ENCODE assay signal across 25 cellular contexts in the genomic region with DNA sequence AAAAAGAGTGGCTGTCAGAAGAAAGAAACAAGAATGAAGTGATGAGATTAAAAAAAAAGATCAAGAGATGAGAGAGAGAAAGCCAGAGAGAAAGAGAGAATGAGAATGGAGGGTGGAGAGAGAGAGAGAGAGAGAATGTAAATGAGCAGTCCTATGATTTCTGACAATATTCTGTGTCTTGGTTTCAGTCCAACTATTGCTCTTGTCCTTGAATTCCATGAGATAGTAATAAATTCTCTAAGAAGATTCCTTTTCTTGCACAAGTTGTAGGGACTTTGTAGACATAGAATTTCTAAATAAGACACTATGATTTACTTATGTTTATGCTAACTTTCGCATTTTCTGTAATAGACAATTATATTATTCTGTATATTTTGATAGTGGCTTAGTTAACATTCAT.
"Had no signal": no experiment of that assay in that cellular context is flagged by ENCODE, and none has a peak within 500 bp of the region (broad histone marks: within the 10 kb centered on the region; RNA-seq: fewer than 3 reads in every experiment).

No MANE protein-coding gene starts in this region.

- DNase-seq: activated CD4-positive, alpha-beta T cell treated with anti-CD3 and anti-CD28 coated beads for 36 hours; activated CD8-positive, alpha-beta memory T cell treated with anti-CD3 and anti-CD28 coated beads, Interleukin-2, amount 50 U/mL, for 4 hours; activated CD8-positive, alpha-beta T cell treated with anti-CD3 and anti-CD28 coated beads for 36 hours; activated gamma-delta T cell treated with Interleukin-2 at 50 U/mL for 16 hours; activated naive CD4-positive, alpha-beta T cell treated with anti-CD3 and anti-CD28 coated beads, Interleukin-2, amount 10 ng/mL, durations not matched to agents 7 days and 5 days; activated naive CD8-positive, alpha-beta T cell treated with anti-CD3 and anti-CD28 coated beads for 36 hours; activated T-cell treated with anti-CD3 and anti-CD28 coated beads, Interleukin-2, amount 50 U/mL, for 72 hours; anterior cingulate cortex; caudate nucleus; Kasumi-1; NCI-H1417; NCI-H1930; NCI-H2171 treated with DMSO at 0.1 percent for 48 hours; NCI-H226; NCI-H526; NCI-H774; OCI-M1; RPMI8226; T-helper 1 cell; WERI-Rb-1 had no signal

- H3K36me3 ChIP-seq: breast epithelium, WERI-Rb-1 had no signal

- H3K9me3 ChIP-seq: breast epithelium had no signal

- H3K27ac Mint-ChIP-seq: activated CD4-positive, alpha-beta T cell treated with anti-CD3 and anti-CD28 coated beads for 36 hours; activated CD8-positive, alpha-beta T cell treated with anti-CD3 and anti-CD28 coated beads for 36 hours; activated naive CD4-positive, alpha-beta T cell treated with anti-CD3 and anti-CD28 coated beads, Interleukin-2, amount 10 ng/mL, durations not matched to agents 7 days and 5 days; activated naive CD8-positive, alpha-beta T cell treated with anti-CD3 and anti-CD28 coated beads for 36 hours; activated T-cell treated with anti-CD3 and anti-CD28 coated beads, Interleukin-2, amount 50 U/mL, for 72 hours; activated T-helper 2 cell treated with anti-CD3 and anti-CD28 coated beads, Interferon-gamma antibody, Interleukin-2, Interleukin-4, amounts not matched to agents 10 μg/mL and 5 μg/mL and 100 μg/mL, durations not matched to agents 14 hours and 24 hours and 36 hours had no signal

- H3K4me1 Mint-ChIP-seq: activated CD4-positive, alpha-beta T cell treated with anti-CD3 and anti-CD28 coated beads for 36 hours; activated naive CD4-positive, alpha-beta T cell treated with anti-CD3 and anti-CD28 coated beads, Interleukin-2, amount 10 ng/mL, durations not matched to agents 7 days and 5 days; activated naive CD8-positive, alpha-beta T cell treated with anti-CD3 and anti-CD28 coated beads for 36 hours had no signal

- H3K27me3 ChIP-seq: breast epithelium had no signal

- H3K4me3 ChIP-seq: breast epithelium, SK-N-MC had no signal

- H3K36me3 Mint-ChIP-seq: activated naive CD4-positive, alpha-beta T cell treated with anti-CD3 and anti-CD28 coated beads, Interleukin-2, amount 10 ng/mL, durations not matched to agents 7 days and 5 days; activated naive CD8-positive, alpha-beta T cell treated with anti-CD3 and anti-CD28 coated beads for 36 hours had no signal

- H3K4me3 Mint-ChIP-seq: activated CD4-positive, alpha-beta T cell treated with anti-CD3 and anti-CD28 coated beads for 36 hours; activated CD8-positive, alpha-beta T cell treated with anti-CD3 and anti-CD28 coated beads for 36 hours; activated naive CD4-positive, alpha-beta T cell treated with anti-CD3 and anti-CD28 coated beads, Interleukin-2, amount 10 ng/mL, durations not matched to agents 7 days and 5 days; activated naive CD8-positive, alpha-beta T cell treated with anti-CD3 and anti-CD28 coated beads for 36 hours; activated T-cell treated with anti-CD3 and anti-CD28 coated beads, Interleukin-2, amount 50 U/mL, for 72 hours had no signal

- H3K4me1 ChIP-seq: breast epithelium had no signal

- H3K27me3 Mint-ChIP-seq: activated CD8-positive, alpha-beta T cell treated with anti-CD3 and anti-CD28 coated beads for 36 hours; activated naive CD4-positive, alpha-beta T cell treated with anti-CD3 and anti-CD28 coated beads, Interleukin-2, amount 10 ng/mL, durations not matched to agents 7 days and 5 days; activated naive CD8-positive, alpha-beta T cell treated with anti-CD3 and anti-CD28 coated beads for 36 hours had no signal

- H3K9me3 Mint-ChIP-seq: activated CD8-positive, alpha-beta T cell treated with anti-CD3 and anti-CD28 coated beads for 36 hours; activated naive CD4-positive, alpha-beta T cell treated with anti-CD3 and anti-CD28 coated beads, Interleukin-2, amount 10 ng/mL, durations not matched to agents 7 days and 5 days; activated naive CD8-positive, alpha-beta T cell treated with anti-CD3 and anti-CD28 coated beads for 36 hours; activated T-helper 2 cell treated with anti-CD3 and anti-CD28 coated beads, Interferon-gamma antibody, Interleukin-2, Interleukin-4, amounts not matched to agents 10 μg/mL and 5 μg/mL and 100 μg/mL, durations not matched to agents 14 hours and 24 hours and 36 hours had no signal

- H3K27ac ChIP-seq: breast epithelium, SK-N-MC, WERI-Rb-1 had no signal

- ATAC-seq: activated CD4-positive, alpha-beta T cell treated with anti-CD3 and anti-CD28 coated beads for 36 hours; activated CD8-positive, alpha-beta T cell treated with anti-CD3 and anti-CD28 coated beads for 36 hours; activated T-cell treated with anti-CD3 and anti-CD28 coated beads, Interleukin-2, amount 50 U/mL, for 72 hours; Panc1; Right ventricle myocardium inferior had no signal
